1 cellular context compared by ENCODE assay signal in the genomic region with DNA sequence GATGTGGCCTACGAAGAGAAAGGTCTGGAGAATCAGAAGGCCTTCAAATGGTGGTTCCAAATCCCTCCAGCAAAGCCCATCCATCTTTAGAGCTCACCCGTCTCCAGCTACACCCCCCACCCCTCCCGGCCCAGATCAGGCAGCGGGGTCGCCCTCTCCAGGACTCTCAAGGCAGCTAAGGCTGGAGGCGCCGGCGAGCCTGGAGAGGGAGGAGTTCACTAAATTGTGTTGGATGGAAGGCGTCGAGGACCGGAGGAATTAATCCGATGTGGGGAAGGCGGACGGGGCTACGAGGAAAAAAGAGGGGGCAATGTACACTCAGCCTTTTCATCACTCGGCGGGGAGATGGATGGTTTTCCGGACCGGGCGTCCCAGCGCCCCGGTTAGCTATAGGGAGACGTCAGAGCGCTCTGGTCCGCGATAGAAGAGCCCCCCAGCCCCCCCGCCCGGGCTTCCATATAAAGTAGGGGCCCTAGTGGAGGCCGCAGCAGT.
TF ChIP-seq lines count a peak whose summit lies in the region.

A gene (plus strand): TSS at position 487 of the 492 bp plus-strand sequence. CDS start 108 bp downstream, outside the sequence.

TF ChIP-seq in HEK293, 187 proteins besides CTCF, POLR2A, EP300 and RAD21 (continued from another document):
- TF ChIP-seq ZNF777 (tag by site-specific recombination; IDR thresholded peaks at IDR 0.05; ENCODE audit: borderline replicate concordance) (peak; percentile 40; the same call in 1 of the 2 replicates), ZNF16 (tag by site-specific recombination; IDR thresholded peaks at IDR 0.05; ENCODE audit: low read depth) (no peak), ZNF202 (tag by site-specific recombination; IDR thresholded peaks at IDR 0.05; ENCODE audit: borderline replicate concordance) (no peak), ZNF335 (tag by site-specific recombination; conservative IDR thresholded peaks at IDR 0.05) (peak; percentile 84), ZNF366 (tag by site-specific recombination; conservative IDR thresholded peaks at IDR 0.05) (no peak)
